Comparison of ENCODE assay signal across 1 cellular context in the genomic region with DNA sequence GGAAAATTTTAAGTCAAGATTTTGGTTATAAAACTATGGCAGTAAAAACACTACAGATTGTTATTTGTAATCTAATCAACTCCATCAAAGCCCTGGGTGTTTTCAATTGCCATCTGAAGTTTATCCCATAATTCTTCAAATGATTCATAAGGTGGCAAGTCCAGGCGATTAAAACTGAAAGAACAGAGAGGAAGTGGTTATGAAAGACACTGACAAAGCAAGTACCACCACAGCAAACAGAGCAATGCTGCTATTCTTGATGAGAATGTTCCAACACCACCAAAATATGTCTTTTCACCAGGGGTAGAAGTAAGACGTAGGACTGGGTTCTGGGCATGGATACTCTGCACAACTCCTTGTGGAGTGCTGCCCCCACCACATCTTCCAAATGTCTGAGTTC.
TF ChIP-seq lines count a peak whose summit lies in the region.

No MANE protein-coding gene starts in this region.

TF ChIP-seq in WTC11, 78 proteins besides CTCF, POLR2A, EP300 and RAD21 (continued from another document):
- TF ChIP-seq, protein P1, sequence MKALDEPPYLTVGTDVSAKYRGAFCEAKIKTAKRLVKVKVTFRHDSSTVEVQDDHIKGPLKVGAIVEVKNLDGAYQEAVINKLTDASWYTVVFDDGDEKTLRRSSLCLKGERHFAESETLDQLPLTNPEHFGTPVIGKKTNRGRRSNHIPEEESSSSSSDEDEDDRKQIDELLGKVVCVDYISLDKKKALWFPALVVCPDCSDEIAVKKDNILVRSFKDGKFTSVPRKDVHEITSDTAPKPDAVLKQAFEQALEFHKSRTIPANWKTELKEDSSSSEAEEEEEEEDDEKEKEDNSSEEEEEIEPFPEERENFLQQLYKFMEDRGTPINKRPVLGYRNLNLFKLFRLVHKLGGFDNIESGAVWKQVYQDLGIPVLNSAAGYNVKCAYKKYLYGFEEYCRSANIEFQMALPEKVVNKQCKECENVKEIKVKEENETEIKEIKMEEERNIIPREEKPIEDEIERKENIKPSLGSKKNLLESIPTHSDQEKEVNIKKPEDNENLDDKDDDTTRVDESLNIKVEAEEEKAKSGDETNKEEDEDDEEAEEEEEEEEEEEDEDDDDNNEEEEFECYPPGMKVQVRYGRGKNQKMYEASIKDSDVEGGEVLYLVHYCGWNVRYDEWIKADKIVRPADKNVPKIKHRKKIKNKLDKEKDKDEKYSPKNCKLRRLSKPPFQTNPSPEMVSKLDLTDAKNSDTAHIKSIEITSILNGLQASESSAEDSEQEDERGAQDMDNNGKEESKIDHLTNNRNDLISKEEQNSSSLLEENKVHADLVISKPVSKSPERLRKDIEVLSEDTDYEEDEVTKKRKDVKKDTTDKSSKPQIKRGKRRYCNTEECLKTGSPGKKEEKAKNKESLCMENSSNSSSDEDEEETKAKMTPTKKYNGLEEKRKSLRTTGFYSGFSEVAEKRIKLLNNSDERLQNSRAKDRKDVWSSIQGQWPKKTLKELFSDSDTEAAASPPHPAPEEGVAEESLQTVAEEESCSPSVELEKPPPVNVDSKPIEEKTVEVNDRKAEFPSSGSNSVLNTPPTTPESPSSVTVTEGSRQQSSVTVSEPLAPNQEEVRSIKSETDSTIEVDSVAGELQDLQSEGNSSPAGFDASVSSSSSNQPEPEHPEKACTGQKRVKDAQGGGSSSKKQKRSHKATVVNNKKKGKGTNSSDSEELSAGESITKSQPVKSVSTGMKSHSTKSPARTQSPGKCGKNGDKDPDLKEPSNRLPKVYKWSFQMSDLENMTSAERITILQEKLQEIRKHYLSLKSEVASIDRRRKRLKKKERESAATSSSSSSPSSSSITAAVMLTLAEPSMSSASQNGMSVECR (CRISPR knock-in tag; IDR thresholded peaks at IDR 0.05; ENCODE audit: borderline replicate concordance) = no peak
- no peak for TF ChIP-seq TEAD1 (CRISPR knock-in tag; IDR thresholded peaks at IDR 0.05)
- TF ChIP-seq, protein P2, sequence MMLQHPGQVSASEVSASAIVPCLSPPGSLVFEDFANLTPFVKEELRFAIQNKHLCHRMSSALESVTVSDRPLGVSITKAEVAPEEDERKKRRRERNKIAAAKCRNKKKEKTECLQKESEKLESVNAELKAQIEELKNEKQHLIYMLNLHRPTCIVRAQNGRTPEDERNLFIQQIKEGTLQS (CRISPR knock-in tag; conservative IDR thresholded peaks at IDR 0.05) = no peak
- TF ChIP-seq, protein P3, sequence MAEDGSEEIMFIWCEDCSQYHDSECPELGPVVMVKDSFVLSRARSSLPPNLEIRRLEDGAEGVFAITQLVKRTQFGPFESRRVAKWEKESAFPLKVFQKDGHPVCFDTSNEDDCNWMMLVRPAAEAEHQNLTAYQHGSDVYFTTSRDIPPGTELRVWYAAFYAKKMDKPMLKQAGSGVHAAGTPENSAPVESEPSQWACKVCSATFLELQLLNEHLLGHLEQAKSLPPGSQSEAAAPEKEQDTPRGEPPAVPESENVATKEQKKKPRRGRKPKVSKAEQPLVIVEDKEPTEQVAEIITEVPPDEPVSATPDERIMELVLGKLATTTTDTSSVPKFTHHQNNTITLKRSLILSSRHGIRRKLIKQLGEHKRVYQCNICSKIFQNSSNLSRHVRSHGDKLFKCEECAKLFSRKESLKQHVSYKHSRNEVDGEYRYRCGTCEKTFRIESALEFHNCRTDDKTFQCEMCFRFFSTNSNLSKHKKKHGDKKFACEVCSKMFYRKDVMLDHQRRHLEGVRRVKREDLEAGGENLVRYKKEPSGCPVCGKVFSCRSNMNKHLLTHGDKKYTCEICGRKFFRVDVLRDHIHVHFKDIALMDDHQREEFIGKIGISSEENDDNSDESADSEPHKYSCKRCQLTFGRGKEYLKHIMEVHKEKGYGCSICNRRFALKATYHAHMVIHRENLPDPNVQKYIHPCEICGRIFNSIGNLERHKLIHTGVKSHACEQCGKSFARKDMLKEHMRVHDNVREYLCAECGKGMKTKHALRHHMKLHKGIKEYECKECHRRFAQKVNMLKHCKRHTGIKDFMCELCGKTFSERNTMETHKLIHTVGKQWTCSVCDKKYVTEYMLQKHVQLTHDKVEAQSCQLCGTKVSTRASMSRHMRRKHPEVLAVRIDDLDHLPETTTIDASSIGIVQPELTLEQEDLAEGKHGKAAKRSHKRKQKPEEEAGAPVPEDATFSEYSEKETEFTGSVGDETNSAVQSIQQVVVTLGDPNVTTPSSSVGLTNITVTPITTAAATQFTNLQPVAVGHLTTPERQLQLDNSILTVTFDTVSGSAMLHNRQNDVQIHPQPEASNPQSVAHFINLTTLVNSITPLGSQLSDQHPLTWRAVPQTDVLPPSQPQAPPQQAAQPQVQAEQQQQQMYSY (CRISPR knock-in tag; IDR thresholded peaks at IDR 0.05) = no peak
- no peak for TF ChIP-seq ZNF263 (CRISPR knock-in tag; IDR thresholded peaks at IDR 0.05; ENCODE audit: low read depth)
- no peak for TF ChIP-seq GABPB1 (CRISPR knock-in tag; IDR thresholded peaks at IDR 0.05)
- TF ChIP-seq KAT7 (CRISPR knock-in tag; IDR thresholded peaks at IDR 0.05; ENCODE audit: borderline replicate concordance) = no peak
- TF ChIP-seq GTF2I (CRISPR knock-in tag; conservative IDR thresholded peaks at IDR 0.05) = no peak
- TF ChIP-seq FOXK1 (CRISPR knock-in tag; IDR thresholded peaks at IDR 0.05) = no peak
- TF ChIP-seq, protein P4, sequence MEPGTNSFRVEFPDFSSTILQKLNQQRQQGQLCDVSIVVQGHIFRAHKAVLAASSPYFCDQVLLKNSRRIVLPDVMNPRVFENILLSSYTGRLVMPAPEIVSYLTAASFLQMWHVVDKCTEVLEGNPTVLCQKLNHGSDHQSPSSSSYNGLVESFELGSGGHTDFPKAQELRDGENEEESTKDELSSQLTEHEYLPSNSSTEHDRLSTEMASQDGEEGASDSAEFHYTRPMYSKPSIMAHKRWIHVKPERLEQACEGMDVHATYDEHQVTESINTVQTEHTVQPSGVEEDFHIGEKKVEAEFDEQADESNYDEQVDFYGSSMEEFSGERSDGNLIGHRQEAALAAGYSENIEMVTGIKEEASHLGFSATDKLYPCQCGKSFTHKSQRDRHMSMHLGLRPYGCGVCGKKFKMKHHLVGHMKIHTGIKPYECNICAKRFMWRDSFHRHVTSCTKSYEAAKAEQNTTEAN (CRISPR knock-in tag; IDR thresholded peaks at IDR 0.05) = no peak
- TF ChIP-seq ZNF219 (CRISPR knock-in tag; IDR thresholded peaks at IDR 0.05; ENCODE audit: borderline replicate concordance) = no peak
- TF ChIP-seq FOXP1 (CRISPR knock-in tag; IDR thresholded peaks at IDR 0.05; ENCODE audit: borderline replicate concordance) = no peak
- TF ChIP-seq CREB1 (CRISPR knock-in tag; IDR thresholded peaks at IDR 0.05) = no peak
- no peak for TF ChIP-seq CBFB (CRISPR knock-in tag; IDR thresholded peaks at IDR 0.05; ENCODE audit: low read depth)
